ENCODE assay signal across 24 cellular contexts in genomic region chr20:44488551-44488950, GRCh38. TPM values are rescaled to one million over a fixed set of nuclear protein-coding genes. Genes with fewer than 3 reads are reported as not detected.
A peak's percentile ranks its signal among the peaks of the same experiment; 100 is the strongest.
DNase-seq lines count a peak whose midpoint lies in the region; ATAC-seq and TF ChIP-seq lines count a peak whose summit lies in the region.
"Had no signal": no experiment of that assay in that cellular context is flagged by ENCODE, and none has a peak within 500 bp of the region (broad histone marks: within the 10 kb centered on the region; RNA-seq: fewer than 3 reads in every experiment).

No MANE protein-coding gene starts in this region.

- H3K36me3 ChIP-seq in ascending aorta (peaks cover 46 to 72% of the 10 kb centered on the region in 2 donors), testis (ENCODE audit: low read depth, missing control alignments) (no peaks in the 10 kb centered on the region)

- H3K27ac Mint-ChIP-seq in activated naive CD4-positive, alpha-beta T cell treated with anti-CD3 and anti-CD28 coated beads, Interleukin-2, amount 50 U/mL, for 24 hours: peak overlapping the region; percentile 14
- peak overlapping the region; percentile 4 for H3K27ac Mint-ChIP-seq in activated CD4-positive, alpha-beta memory T cell treated with anti-CD3 and anti-CD28 coated beads for 36 hours
- peak overlapping the region; percentile 10 to 81 (median 46) for H3K27ac Mint-ChIP-seq in immature natural killer cell
- H3K27ac Mint-ChIP-seq in stimulated activated naive B cell treated with anti-CD40 and anti-IgM and Interleukin-4, amounts not matched to agents 10 μg/mL and 1 μg/mL and 100 μg/mL, for 72 hours: peak overlapping the region; percentile 42
- H3K27ac Mint-ChIP-seq: activated naive CD8-positive, alpha-beta T cell treated with anti-CD3 and anti-CD28 coated beads, Interleukin-2, amount 10 ng/mL, durations not matched to agents 7 days and 5 days had no signal

- no peak for DNase-seq in activated naive CD4-positive, alpha-beta T cell (lab: John Stamatoyannopoulos, UW)
- no peak for DNase-seq in activated CD4-positive, alpha-beta memory T cell treated with anti-CD3 and anti-CD28 coated beads for 36 hours
- DNase-seq in immature natural killer cell (no peak), ascending aorta (ENCODE audit: low spot score in 2 of 2) (no peak), testis (no peak)
- DNase-seq in stimulated activated naive B cell treated with anti-CD40 and anti-IgM and Interleukin-4, amounts not matched to agents 10 μg/mL and 1 μg/mL and 100 μg/mL, for 72 hours: no peak
- DNase-seq: activated naive CD8-positive, alpha-beta T cell treated with anti-CD3 and anti-CD28 coated beads, Interleukin-2, amount 10 ng/mL, durations not matched to agents 7 days and 5 days; C1 segment of cervical spinal cord; cerebellar nuclear complex; EL; HCEC 1CT; IMR-90; NCI-H1105 treated with DMSO at 0.1 percent for 48 hours; NCI-H2029; NCI-H226; psoas muscle; RPMI8226; stimulated activated CD8-positive, alpha-beta memory T cell treated with anti-CD3 and anti-CD28 coated beads, Interleukin-4, amount 100 ng/mL, for 48 hours; substantia nigra; T1000 had no signal

- POLR2A ChIA-PET in activated CD4-positive, alpha-beta memory T cell treated with anti-CD3 and anti-CD28 coated beads for 36 hours (lab: Charles Lee): no interaction called here

- H3K9me3 Mint-ChIP-seq in activated naive CD4-positive, alpha-beta T cell treated with anti-CD3 and anti-CD28 coated beads, Interleukin-2, amount 50 U/mL, for 24 hours: no peaks in the 10 kb centered on the region
- no peaks in the 10 kb centered on the region for H3K9me3 Mint-ChIP-seq in activated CD4-positive, alpha-beta memory T cell treated with anti-CD3 and anti-CD28 coated beads for 36 hours
- H3K9me3 Mint-ChIP-seq in immature natural killer cell: no peaks in the 10 kb centered on the region
- H3K9me3 Mint-ChIP-seq in stimulated activated naive B cell treated with anti-CD40 and anti-IgM and Interleukin-4, amounts not matched to agents 10 μg/mL and 1 μg/mL and 100 μg/mL, for 72 hours: no peaks in the 10 kb centered on the region
- H3K9me3 Mint-ChIP-seq: activated naive CD8-positive, alpha-beta T cell treated with anti-CD3 and anti-CD28 coated beads, Interleukin-2, amount 10 ng/mL, durations not matched to agents 7 days and 5 days had no signal

- no peaks in the 10 kb centered on the region for H3K9me3 ChIP-seq in ascending aorta
- H3K9me3 ChIP-seq in testis: no peaks in the 10 kb centered on the region
- H3K9me3 ChIP-seq: psoas muscle had no signal

- H3K4me1 Mint-ChIP-seq in activated naive CD4-positive, alpha-beta T cell treated with anti-CD3 and anti-CD28 coated beads, Interleukin-2, amount 50 U/mL, for 24 hours: peaks cover 14% of the 10 kb centered on the region
- H3K4me1 Mint-ChIP-seq in activated CD4-positive, alpha-beta memory T cell treated with anti-CD3 and anti-CD28 coated beads for 36 hours (ENCODE audit: low read depth): peaks cover 22% of the 10 kb centered on the region
- H3K4me1 Mint-ChIP-seq in immature natural killer cell: peaks cover 38 to 55% of the 10 kb centered on the region in 2 donors
- H3K4me1 Mint-ChIP-seq in stimulated activated naive B cell treated with anti-CD40 and anti-IgM and Interleukin-4, amounts not matched to agents 10 μg/mL and 1 μg/mL and 100 μg/mL, for 72 hours: peaks cover 24 to 32% of the 10 kb centered on the region in 2 donors

- WGBS in testis, 2 donors: 68 to 82% methylated on average over 5 of the region's 5 CpGs

- no peaks in the 10 kb centered on the region for H3K27me3 Mint-ChIP-seq in activated naive CD4-positive, alpha-beta T cell treated with anti-CD3 and anti-CD28 coated beads, Interleukin-2, amount 50 U/mL, for 24 hours
- H3K27me3 Mint-ChIP-seq in activated CD4-positive, alpha-beta memory T cell treated with anti-CD3 and anti-CD28 coated beads for 36 hours: no peaks in the 10 kb centered on the region
- H3K27me3 Mint-ChIP-seq in immature natural killer cell (ENCODE audit: low read depth in 3 of 3): peaks cover 2 to 4% (median 4%) of the 10 kb centered on the region in 3 donors
- no peaks in the 10 kb centered on the region for H3K27me3 Mint-ChIP-seq in stimulated activated naive B cell treated with anti-CD40 and anti-IgM and Interleukin-4, amounts not matched to agents 10 μg/mL and 1 μg/mL and 100 μg/mL, for 72 hours
- H3K27me3 Mint-ChIP-seq: activated naive CD8-positive, alpha-beta T cell treated with anti-CD3 and anti-CD28 coated beads, Interleukin-2, amount 10 ng/mL, durations not matched to agents 7 days and 5 days had no signal

- H3K27ac ChIP-seq in ascending aorta (no peak overlapping the region), testis (peak overlapping the region in 1 of 2 donors; percentile 16)
- H3K27ac ChIP-seq: epithelial cell of prostate, psoas muscle had no signal

- no peaks in the 10 kb centered on the region for H3K27me3 ChIP-seq in ascending aorta
- H3K27me3 ChIP-seq in testis: no peaks in the 10 kb centered on the region

- H3K4me1 ChIP-seq in ascending aorta (peaks cover 0 to 9% of the 10 kb centered on the region in 2 donors), testis (peaks cover 26% of the 10 kb centered on the region)
- H3K4me1 ChIP-seq: psoas muscle had no signal

- TF ChIP-seq CTCF in ascending aorta (IDR thresholded peaks at IDR 0.05) (no peak), testis (IDR thresholded peaks at IDR 0.05) (no peak)

- H3K4me3 ChIP-seq in ascending aorta: no peak overlapping the region
- H3K4me3 ChIP-seq in testis: no peak overlapping the region
- H3K4me3 ChIP-seq: lung, psoas muscle had no signal

- CTCF ChIA-PET in activated CD4-positive, alpha-beta memory T cell treated with anti-CD3 and anti-CD28 coated beads for 36 hours (lab: Charles Lee): no interaction called here

- H3K4me3 Mint-ChIP-seq in activated naive CD4-positive, alpha-beta T cell treated with anti-CD3 and anti-CD28 coated beads, Interleukin-2, amount 50 U/mL, for 24 hours: no peak overlapping the region
- H3K4me3 Mint-ChIP-seq in activated CD4-positive, alpha-beta memory T cell treated with anti-CD3 and anti-CD28 coated beads for 36 hours: no peak overlapping the region
- peak overlapping the region in 2 of 5 donors; percentile 14 to 33 for H3K4me3 Mint-ChIP-seq in immature natural killer cell
- no peak overlapping the region for H3K4me3 Mint-ChIP-seq in stimulated activated naive B cell treated with anti-CD40 and anti-IgM and Interleukin-4, amounts not matched to agents 10 μg/mL and 1 μg/mL and 100 μg/mL, for 72 hours
- H3K4me3 Mint-ChIP-seq: activated naive CD8-positive, alpha-beta T cell treated with anti-CD3 and anti-CD28 coated beads, Interleukin-2, amount 10 ng/mL, durations not matched to agents 7 days and 5 days had no signal

- ATAC-seq in stimulated activated naive B cell treated with anti-CD40 and anti-IgM and Interleukin-4, amounts not matched to agents 10 μg/mL and 1 μg/mL and 100 μg/mL, for 72 hours (replicated peaks): no peak
- ATAC-seq in GM18873 (IDR thresholded peaks at IDR 0.05; ENCODE audit: low FRiP score, unreplicated experiment): no peak
- ATAC-seq: psoas muscle had no signal

- peaks cover 9% of the 10 kb centered on the region for H3K36me3 Mint-ChIP-seq in activated naive CD4-positive, alpha-beta T cell treated with anti-CD3 and anti-CD28 coated beads, Interleukin-2, amount 50 U/mL, for 24 hours
- peaks cover 49% of the 10 kb centered on the region for H3K36me3 Mint-ChIP-seq in activated CD4-positive, alpha-beta memory T cell treated with anti-CD3 and anti-CD28 coated beads for 36 hours
- peaks cover 28 to 42% (median 32%) of the 10 kb centered on the region in 3 donors for H3K36me3 Mint-ChIP-seq in immature natural killer cell
- peaks cover 52 to 72% of the 10 kb centered on the region in 2 donors for H3K36me3 Mint-ChIP-seq in stimulated activated naive B cell treated with anti-CD40 and anti-IgM and Interleukin-4, amounts not matched to agents 10 μg/mL and 1 μg/mL and 100 μg/mL, for 72 hours

- intact Hi-C loops in activated CD4-positive, alpha-beta memory T cell treated with anti-CD3 and anti-CD28 coated beads for 36 hours (cut with micrococcal nuclease): no loop called here
- intact Hi-C loops in ascending aorta (cut with DNase I): no loop called here
- intact Hi-C loops in testis (cut with DNase I; ENCODE audit: low total_unique reads): no loop called here

- TF ChIP-seq POLR2A in testis (IDR thresholded peaks at IDR 0.05): no peak

RNA-seq across cellular contexts. Expression of gene TTPAL, which starts 12.9 kb away (rescaled TPM):
- total RNA-seq in activated CD4-positive, alpha-beta memory T cell treated with anti-CD3 and anti-CD28 coated beads for 36 hours: 10 to 100 TPM; 18.1 to 18.6 TPM
- polyA plus RNA-seq in immature natural killer cell (10 to 100 TPM in 1 of 3 donors, 1 to 10 TPM in 2; 5.0 to 13.8 (median 5.6) TPM), testis (ENCODE audit: insufficient read depth, low read depth, low replicate concordance) (9.8 TPM)
- total RNA-seq in ascending aorta (44.9 TPM), testis (10 to 100 TPM; 12.0 to 13.1 TPM)

RNA-seq across cellular contexts. Expression of gene SERINC3, which starts 33.3 kb away (rescaled TPM):
- total RNA-seq in activated CD4-positive, alpha-beta memory T cell treated with anti-CD3 and anti-CD28 coated beads for 36 hours: 10 to 100 TPM; 57.3 to 58.6 TPM
- 100 to 1,000 TPM; 180 to 266 (median 215) TPM for polyA plus RNA-seq in immature natural killer cell
- 78.1 TPM for total RNA-seq in ascending aorta
- 100 to 1,000 TPM; 163 to 181 TPM for total RNA-seq in testis
- polyA plus RNA-seq in testis (ENCODE audit: insufficient read depth, low read depth, low replicate concordance): 263 TPM
